1 cellular context compared by ENCODE assay signal in genomic region chr1:10773851-10774614, GRCh38.
TF ChIP-seq lines count a peak whose summit lies in the region.

No MANE protein-coding gene starts in this region.

TF ChIP-seq in HepG2, 621 proteins besides CTCF, POLR2A, EP300 and RAD21 (continued from another document):
- TF ChIP-seq STAT6 (CRISPR knock-in tag; IDR thresholded peaks at IDR 0.05; ENCODE audit: borderline replicate concordance) (no peak), NFYC (CRISPR knock-in tag; IDR thresholded peaks at IDR 0.05) (no peak), SIX1 (CRISPR knock-in tag; IDR thresholded peaks at IDR 0.05; ENCODE audit: borderline replicate concordance) (no peak), ZBTB39 (CRISPR knock-in tag; IDR thresholded peaks at IDR 0.05) (no peak), ZMYM2 (CRISPR knock-in tag; IDR thresholded peaks at IDR 0.05) (no peak), TBL1XR1 (IDR thresholded peaks at IDR 0.05; ENCODE audit: borderline replicate concordance, low read length, partially characterized antibody) (no peak), CBX5 (CRISPR knock-in tag; IDR thresholded peaks at IDR 0.05; ENCODE audit: borderline replicate concordance) (no peak), RBM22 (optimal IDR thresholded peaks at IDR 0.05; ENCODE audit: low read length) (no peak), TFAP4 (IDR thresholded peaks at IDR 0.05; ENCODE audit: borderline replicate concordance, low read depth) (no peak), ZNF543 (CRISPR knock-in tag; IDR thresholded peaks at IDR 0.05) (no peak), ZNF781 (CRISPR knock-in tag; IDR thresholded peaks at IDR 0.05; ENCODE audit: borderline replicate concordance, not compliant biosample characterization) (no peak), ZNF225 (CRISPR knock-in tag; IDR thresholded peaks at IDR 0.05) (no peak), ZNF749 (CRISPR knock-in tag; IDR thresholded peaks at IDR 0.05; ENCODE audit: borderline replicate concordance) (no peak), CSRNP2 (CRISPR knock-in tag; conservative IDR thresholded peaks at IDR 0.05; ENCODE audit: low read depth) (no peak)
TF ChIP-seq in HepG2: peak in this region for 0.
